Comparison of ENCODE assay signal across 6 cellular contexts in the genomic region with DNA sequence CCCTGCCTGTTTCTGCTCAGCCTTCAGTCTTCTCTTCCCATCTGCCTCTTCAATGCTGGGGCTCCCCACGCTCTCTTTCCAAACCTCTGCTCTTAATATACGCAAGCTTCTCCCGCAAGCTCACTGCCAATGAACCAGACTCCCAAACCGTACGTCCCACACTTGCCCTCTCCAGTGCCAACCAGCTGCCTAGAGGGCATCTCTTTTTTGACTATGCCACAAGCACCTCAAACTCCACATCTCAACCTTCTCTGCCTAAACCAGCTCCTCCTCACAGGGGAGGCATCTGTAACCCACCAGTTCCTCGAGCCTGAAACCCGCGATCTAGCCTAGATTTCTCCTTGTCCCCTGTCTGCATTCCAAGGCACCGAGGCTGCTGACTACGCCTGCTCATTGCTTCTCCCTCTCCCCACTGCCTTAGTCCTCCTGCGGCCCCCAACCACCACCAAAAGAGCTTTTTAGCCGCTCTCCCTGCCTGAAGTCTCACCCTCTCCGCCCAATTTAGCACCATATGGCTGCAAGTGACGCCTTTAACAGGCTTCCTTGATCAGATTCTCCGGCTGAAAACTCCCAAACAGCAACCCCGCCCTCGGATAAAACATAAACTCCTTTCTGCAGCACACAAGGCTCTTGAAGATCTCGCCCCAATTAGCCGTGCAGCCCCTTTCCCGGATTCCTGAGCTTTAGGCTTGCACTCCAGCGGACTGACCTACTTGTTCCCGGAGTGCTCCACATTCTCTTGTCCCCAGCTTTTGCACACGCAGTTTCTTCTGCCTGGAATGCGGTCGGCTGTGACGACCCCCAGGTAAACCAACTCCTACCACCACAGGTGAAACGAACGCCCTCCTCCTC. TPM values are rescaled to one million over a fixed set of nuclear protein-coding genes. Genes with fewer than 3 reads are reported as not detected.
DNase-seq lines count a peak whose midpoint lies in the region; ATAC-seq, FAIRE-seq and TF ChIP-seq lines count a peak whose summit lies in the region.

No MANE protein-coding gene starts in this region.

- H3F3A ChIP-seq in PC-3 (ENCODE audit: low read length, unreplicated experiment) = no peaks in the 10 kb centered on the region

- DNase-seq in CD8-positive, alpha-beta memory T cell = no peak
- DNase-seq in PC-3 = peak; percentile 4
- DNase-seq in foreskin melanocyte = peak; percentile 16
- DNase-seq in thoracic aorta (ENCODE audit: low spot score) = no peak
- DNase-seq in GM12891 (ENCODE audit: insufficient read length, low spot score) = no peak
- DNase-seq in HTR-8/SVneo (ENCODE audit: insufficient read length, low spot score) = no peak

- POLR2A ChIA-PET in CD8-positive, alpha-beta memory T cell (lab: Charles Lee) = no interaction called here
- POLR2A ChIA-PET in PC-3 (lab: Charles Lee; ENCODE audit: unreplicated experiment) = no interaction called here

- no peak for TF ChIP-seq POLR2A in GM12891 (IDR thresholded peaks at IDR 0.05; ENCODE audit: low read depth, low read length)

- no peak overlapping the region for H2AFZ ChIP-seq in PC-3 (ENCODE audit: low read length)

- H3K79me2 ChIP-seq in PC-3 (ENCODE audit: low read length) = peaks cover 56% of the 10 kb centered on the region

- H3K27me3 Mint-ChIP-seq in CD8-positive, alpha-beta memory T cell = peaks cover 0 to 3% of the 10 kb centered on the region in 2 donors

- no peaks in the 10 kb centered on the region for H3K36me3 ChIP-seq in CD8-positive, alpha-beta memory T cell (ENCODE audit: insufficient read depth, low read length)
- H3K36me3 ChIP-seq in PC-3 (ENCODE audit: low read depth, low read length) (no peaks in the 10 kb centered on the region), thoracic aorta (no peaks in the 10 kb centered on the region)

- H3K27ac ChIP-seq in CD8-positive, alpha-beta memory T cell (ENCODE audit: low read depth, low read length) = peak overlapping the region; percentile 66
- H3K27ac ChIP-seq in PC-3 (ENCODE audit: low read length) (no peak overlapping the region), thoracic aorta (peak overlapping the region; percentile 43 to 64)

- no peaks in the 10 kb centered on the region for H3K27me3 ChIP-seq in CD8-positive, alpha-beta memory T cell (ENCODE audit: insufficient read depth, low read length, poor library complexity, severe bottlenecking)
- H3K27me3 ChIP-seq in PC-3 (ENCODE audit: low read length) = no peaks in the 10 kb centered on the region
- H3K27me3 ChIP-seq in thoracic aorta (replicated peaks; ENCODE audit: insufficient read depth) = no peaks in the 10 kb centered on the region

- H3K4me1 ChIP-seq in CD8-positive, alpha-beta memory T cell (ENCODE audit: insufficient read depth, low read length) = peaks cover 54% of the 10 kb centered on the region
- H3K4me1 ChIP-seq in PC-3 (ENCODE audit: insufficient read depth, low read length) = peaks cover 21% of the 10 kb centered on the region
- H3K4me1 ChIP-seq in thoracic aorta (ENCODE audit: control insufficient read depth in 1 of 2, low read depth in 2 of 2) = peaks cover 27 to 56% of the 10 kb centered on the region in 2 donors

- no TSS peak for BruUV-seq in PC-3 (replicated peaks; lab: Mats Ljungman, UMichigan)

- TF ChIP-seq CTCF in PC-3 (conservative IDR thresholded peaks at IDR 0.05; ENCODE audit: low read depth, low read length) = no peak
- no peak for TF ChIP-seq CTCF in thoracic aorta (IDR thresholded peaks at IDR 0.05)

- H3K4me1 Mint-ChIP-seq in CD8-positive, alpha-beta memory T cell = peaks cover 57 to 74% (median 71%) of the 10 kb centered on the region in 3 donors

- peak overlapping the region; percentile 84 to 93 (median 88) for H3K27ac Mint-ChIP-seq in CD8-positive, alpha-beta memory T cell

- CTCF ChIA-PET in CD8-positive, alpha-beta memory T cell (lab: Charles Lee) = interaction anchor here (1.3 kb wide), 1 partner anchor 73 kb away, joined by 7 read pairs; no protein-coding TSS in a partner anchor
- CTCF ChIA-PET in PC-3 (lab: Charles Lee) = interaction anchor here (0.6 kb wide), 1 partner anchor 50 kb away, joined by 3 read pairs; no protein-coding TSS in a partner anchor

- FAIRE-seq in GM12891 (lab: Jason Lieb, UNC) (no peak), HTR-8/SVneo (lab: Jason Lieb, UNC) (no peak)

- H3K9me3 ChIP-seq in CD8-positive, alpha-beta memory T cell (ENCODE audit: low read length) = no peaks in the 10 kb centered on the region
- H3K9me3 ChIP-seq in PC-3 (ENCODE audit: low read length) (no peaks in the 10 kb centered on the region), thoracic aorta (no peaks in the 10 kb centered on the region)

- intact Hi-C loops in PC-3 (cut with micrococcal nuclease) = no loop called here

- peak overlapping the region; percentile 91 for H3K4me2 ChIP-seq in PC-3 (ENCODE audit: low read length)

- peak overlapping the region; percentile 86 to 96 (median 91) for H3K4me3 Mint-ChIP-seq in CD8-positive, alpha-beta memory T cell

- no peaks in the 10 kb centered on the region for H3K9me3 Mint-ChIP-seq in CD8-positive, alpha-beta memory T cell

- H3K9me2 ChIP-seq in PC-3 (replicated peaks; ENCODE audit: low read length) = no peaks in the 10 kb centered on the region

- peak overlapping the region; percentile 63; the same call in 1 of the 2 replicates for H3K9ac ChIP-seq in PC-3 (ENCODE audit: low read length)

- H3K4me3 ChIP-seq in CD8-positive, alpha-beta memory T cell (ENCODE audit: low read length) = peak overlapping the region; percentile 58
- H3K4me3 ChIP-seq in PC-3 (ENCODE audit: low read length) (peak overlapping the region; percentile 80), thoracic aorta (peak overlapping the region; percentile 79)

- ATAC-seq in PC-3 (no peak; the same call in 1 of the 2 replicates), thoracic aorta (ENCODE audit: insufficient number of reproducible peaks, low FRiP score, low read depth) (no peak)

- peaks cover 38% of the 10 kb centered on the region for H4K20me1 ChIP-seq in PC-3 (ENCODE audit: low read length)

- peaks cover 0 to 28% (median 3%) of the 10 kb centered on the region in 3 donors for H3K36me3 Mint-ChIP-seq in CD8-positive, alpha-beta memory T cell

TF ChIP-seq in GM12891, 5 proteins besides CTCF, POLR2A, EP300 and RAD21:
- TF ChIP-seq POLR2AphosphoS5 (IDR thresholded peaks at IDR 0.05; ENCODE audit: low read depth, low read length) (no peak), TAF1 (IDR thresholded peaks at IDR 0.05; ENCODE audit: low read depth, low read length) (no peak), SPI1 (IDR thresholded peaks at IDR 0.05; ENCODE audit: low read depth, low read length) (no peak), POU2F2 (IDR thresholded peaks at IDR 0.05; ENCODE audit: low read depth, low read length) (no peak), PAX5 (IDR thresholded peaks at IDR 0.05; ENCODE audit: insufficient read depth, low read length, severe bottlenecking) (no peak)

RNA-seq across cellular contexts. Expression of gene GGA2, which starts 1.5 kb away (rescaled TPM):
- 10 to 100 TPM; 63.5 to 70.1 TPM for total RNA-seq in CD8-positive, alpha-beta memory T cell
- 52.3 TPM for polyA plus RNA-seq in CD8-positive, alpha-beta memory T cell
- total RNA-seq in PC-3 (2014; rRNA removed) = 26.5 and 29.0 TPM in 2 replicates
- 10 to 100 TPM; 61.7 to 61.9 TPM for total RNA-seq in thoracic aorta
- 65.5 TPM for polyA plus RNA-seq in GM12891 (2012; ENCODE audit: low read depth, missing spikeins)

RNA-seq across cellular contexts. Expression of gene EARS2, which starts 48.3 kb away (rescaled TPM):
- total RNA-seq in CD8-positive, alpha-beta memory T cell = 10 to 100 TPM; 26.9 to 28.5 TPM
- 14.1 TPM for polyA plus RNA-seq in CD8-positive, alpha-beta memory T cell
- total RNA-seq in PC-3 (2014; rRNA removed) = 23.7 and 31.6 TPM in 2 replicates
- 10 to 100 TPM; 26.3 to 29.8 TPM for total RNA-seq in thoracic aorta
- polyA plus RNA-seq in GM12891 (2012; ENCODE audit: low read depth, missing spikeins) = 16.2 TPM

RNA-seq across cellular contexts. Expression of gene UBFD1, which starts 48.7 kb away (rescaled TPM):
- total RNA-seq in CD8-positive, alpha-beta memory T cell = 10 to 100 TPM; 58.5 to 60.1 TPM
- 12.8 TPM for polyA plus RNA-seq in CD8-positive, alpha-beta memory T cell
- total RNA-seq in PC-3 (2014; rRNA removed) (69.7 and 85.3 TPM in 2 replicates), thoracic aorta (10 to 100 TPM; 56.0 to 84.9 TPM)
- 18.7 TPM for polyA plus RNA-seq in GM12891 (2012; ENCODE audit: low read depth, missing spikeins)

RNA-seq across cellular contexts. Expression of gene COG7, which starts 55.8 kb away (rescaled TPM):
- 10 to 100 TPM; 15.8 to 17.9 TPM for total RNA-seq in CD8-positive, alpha-beta memory T cell
- polyA plus RNA-seq in CD8-positive, alpha-beta memory T cell = 13.9 TPM
- total RNA-seq in PC-3 (2014; rRNA removed) (8.6 and 13.5 TPM in 2 replicates), thoracic aorta (10 to 100 TPM; 27.8 to 37.6 TPM)
- 8.2 TPM for polyA plus RNA-seq in GM12891 (2012; ENCODE audit: low read depth, missing spikeins)

Comparison
In these comparisons a context has a peak if more than half of its experiments do, and no peak if none do; other contexts are left out.
1. DNase-seq: peak in PC-3 (single experiment) and foreskin melanocyte (single experiment); none in CD8-positive, alpha-beta memory T cell (0 of 5), thoracic aorta (single experiment), GM12891 (single experiment) and HTR-8/SVneo (single experiment).
2. Peak in every context shown above with its lines, with median percentiles within 50 percentile points of each other: H3K4me3 ChIP-seq.